In the genomic region with DNA sequence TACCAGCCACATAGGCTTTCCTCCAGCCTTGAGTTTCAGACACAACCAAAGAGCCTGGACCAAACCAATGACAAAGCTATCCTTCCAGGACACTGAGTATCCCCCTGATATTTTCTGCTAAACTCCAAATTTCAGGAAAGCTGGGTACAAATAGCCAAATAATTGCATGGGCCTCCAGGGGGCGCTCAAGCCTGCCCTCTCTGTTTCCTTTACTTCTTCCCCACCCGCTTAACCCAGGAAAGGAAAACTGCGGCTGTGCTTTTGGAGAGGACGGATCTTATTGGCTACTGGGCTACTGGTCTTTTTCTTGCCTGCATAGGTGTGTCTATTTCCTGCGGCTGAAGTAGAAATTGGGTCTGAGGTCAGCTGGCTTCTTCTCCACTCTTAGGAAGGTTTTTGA, we compare ENCODE assay signal across 8 cellular contexts. TPM values are rescaled to one million over a fixed set of nuclear protein-coding genes. Genes with fewer than 3 reads are reported as not detected.
DNase-seq lines count a peak whose midpoint lies in the region; ATAC-seq and TF ChIP-seq lines count a peak whose summit lies in the region.

No MANE protein-coding gene starts in this region.

- no peaks in the 10 kb centered on the region for H3K4me1 Mint-ChIP-seq in activated T-cell treated with anti-CD3 and anti-CD28 coated beads, Interleukin-2, amount 50 U/mL, for 72 hours (ENCODE audit: low read depth)

- H3K9me3 ChIP-seq in GM23248 (ENCODE audit: low read depth) (no peaks in the 10 kb centered on the region), PC-3 (ENCODE audit: low read length) (peaks cover 11% of the 10 kb centered on the region), thyroid gland (no peaks in the 10 kb centered on the region)

- intact Hi-C loops in PC-3 (cut with micrococcal nuclease) (loop anchor here (1.0 kb wide), 2 partner anchors 47 to 110 kb away; no protein-coding TSS in a partner anchor), thyroid gland (cut with DNase I) (no loop called here)

- H2AFZ ChIP-seq in GM23248 (no peak overlapping the region), PC-3 (ENCODE audit: low read length) (no peak overlapping the region)

- H3K36me3 Mint-ChIP-seq in activated T-cell treated with anti-CD3 and anti-CD28 coated beads, Interleukin-2, amount 50 U/mL, for 72 hours (ENCODE audit: insufficient read depth in 2 of 2) = peaks cover 8 to 10% of the 10 kb centered on the region in 2 donors

- DNase-seq in AG10803 (ENCODE audit: low read depth) (peak; percentile 56), GM23248 (peak; percentile 74), PC-3 (peak; percentile 67), fibroblast of the aortic adventitia (ENCODE audit: low read depth) (peak; percentile 69), nucleus accumbens (lab: John Stamatoyannopoulos, UW) (peak in 33 of 56 donors; percentile 3 to 74 (median 23)), thyroid gland (peak; percentile 68 to 71)
- peak; percentile 55 to 72 for DNase-seq in activated T-cell treated with anti-CD3 and anti-CD28 coated beads, Interleukin-2, amount 50 U/mL, for 72 hours

- H3K4me1 ChIP-seq in GM23248 (ENCODE audit: insufficient read depth) (no peaks in the 10 kb centered on the region), PC-3 (ENCODE audit: insufficient read depth, low read length) (no peaks in the 10 kb centered on the region), thyroid gland (peaks cover 0 to 5% of the 10 kb centered on the region in 2 donors)

- no peak overlapping the region for H3K4me3 ChIP-seq in AG10803 (ENCODE audit: low read length)
- H3K4me3 ChIP-seq in GM23248 = no peak overlapping the region
- no peak overlapping the region for H3K4me3 ChIP-seq in PC-3 (ENCODE audit: low read length)
- no peak overlapping the region for H3K4me3 ChIP-seq in fibroblast of the aortic adventitia (ENCODE audit: low read depth, low read length)
- H3K4me3 ChIP-seq in thyroid gland (replicated peaks in 1 of 3) = no peak overlapping the region

- in situ Hi-C loops in GM23248 (cut with MboI) = no loop called here

- H3K27ac ChIP-seq in GM23248 = no peak overlapping the region
- no peak overlapping the region for H3K27ac ChIP-seq in PC-3 (ENCODE audit: low read length)
- no peak overlapping the region for H3K27ac ChIP-seq in thyroid gland

- POLR2A ChIA-PET in PC-3 (lab: Charles Lee; ENCODE audit: unreplicated experiment) = no interaction called here

- H3K4me2 ChIP-seq in GM23248 (ENCODE audit: unreplicated experiment) (no peak overlapping the region), PC-3 (ENCODE audit: low read length) (no peak overlapping the region)

- no peak overlapping the region for H3K27ac Mint-ChIP-seq in activated T-cell treated with anti-CD3 and anti-CD28 coated beads, Interleukin-2, amount 50 U/mL, for 72 hours

- H3K36me3 ChIP-seq in GM23248 (ENCODE audit: low read depth) = no peaks in the 10 kb centered on the region
- no peaks in the 10 kb centered on the region for H3K36me3 ChIP-seq in PC-3 (ENCODE audit: low read depth, low read length)
- no peaks in the 10 kb centered on the region for H3K36me3 ChIP-seq in thyroid gland

- CTCF ChIA-PET in PC-3 (lab: Charles Lee) = interaction anchor here (0.5 to 1.6 kb wide), 7 partner anchors 14 to 452 kb away, joined by 3 to 7 read pairs (median 4); no protein-coding TSS in a partner anchor

- TF ChIP-seq CTCF in AG10803 (conservative IDR thresholded peaks at IDR 0.05; ENCODE audit: low read length) (peak; percentile 88), PC-3 (conservative IDR thresholded peaks at IDR 0.05; ENCODE audit: low read depth, low read length) (peak; percentile 95), fibroblast of the aortic adventitia (IDR thresholded peaks at IDR 0.05; ENCODE audit: insufficient read depth, low read length) (peak; percentile 86), thyroid gland (IDR thresholded peaks at IDR 0.05) (peak; percentile 43 to 79 (median 71))

- H3F3A ChIP-seq in GM23248 (ENCODE audit: insufficient read depth) (no peaks in the 10 kb centered on the region), PC-3 (ENCODE audit: low read length, unreplicated experiment) (no peaks in the 10 kb centered on the region)

- ATAC-seq in PC-3 = peak; percentile 75
- ATAC-seq in activated T-cell treated with anti-CD3 and anti-CD28 coated beads, Interleukin-2, amount 50 U/mL, for 72 hours (replicated peaks in 1 of 2) = peak in 1 of 2 donors; percentile 51
- no peak for ATAC-seq in HG03354 (IDR thresholded peaks at IDR 0.05; ENCODE audit: poor library complexity, severe bottlenecking, unreplicated experiment)

- no peak for TF ChIP-seq POLR2A in thyroid gland (IDR thresholded peaks at IDR 0.05)

- H3K79me2 ChIP-seq in GM23248 (ENCODE audit: insufficient read depth) (no peaks in the 10 kb centered on the region), PC-3 (ENCODE audit: low read length) (no peaks in the 10 kb centered on the region)

- H3K9ac ChIP-seq in GM23248 = no peak overlapping the region
- H3K9ac ChIP-seq in PC-3 (ENCODE audit: low read length) = no peak overlapping the region

- H3K9me2 ChIP-seq in GM23248 (ENCODE audit: insufficient read depth) = no peaks in the 10 kb centered on the region
- no peaks in the 10 kb centered on the region for H3K9me2 ChIP-seq in PC-3 (replicated peaks; ENCODE audit: low read length)

- H4K20me1 ChIP-seq in GM23248 (ENCODE audit: insufficient read depth) (no peaks in the 10 kb centered on the region), PC-3 (ENCODE audit: low read length) (no peaks in the 10 kb centered on the region)

- peaks cover 6 to 10% of the 10 kb centered on the region in 2 donors for H3K9me3 Mint-ChIP-seq in activated T-cell treated with anti-CD3 and anti-CD28 coated beads, Interleukin-2, amount 50 U/mL, for 72 hours

- peaks cover 2% of the 10 kb centered on the region for H3K27me3 Mint-ChIP-seq in activated T-cell treated with anti-CD3 and anti-CD28 coated beads, Interleukin-2, amount 50 U/mL, for 72 hours (ENCODE audit: low read depth)

- no peaks in the 10 kb centered on the region for H3K27me3 ChIP-seq in GM23248 (replicated peaks; ENCODE audit: insufficient read depth)
- H3K27me3 ChIP-seq in PC-3 (ENCODE audit: low read length) = no peaks in the 10 kb centered on the region
- no peaks in the 10 kb centered on the region for H3K27me3 ChIP-seq in thyroid gland

- H3K4me3 Mint-ChIP-seq in activated T-cell treated with anti-CD3 and anti-CD28 coated beads, Interleukin-2, amount 50 U/mL, for 72 hours = peak overlapping the region in 1 of 2 donors; percentile 43

- 3 to 6% methylated on average over 5 of the region's 5 CpGs for WGBS in GM23248 (ENCODE audit: low coverage in 1 of 2, low lambda C conversion rate in 2 of 2, missing lambda C conversion rate in 2 of 2), 2 experiments
- 10 to 18% methylated on average over 5 of the region's 5 CpGs for WGBS in thyroid gland, 2 donors

- no TSS peak for BruUV-seq in PC-3 (replicated peaks; lab: Mats Ljungman, UMichigan)

RNA-seq across cellular contexts. Expression of gene GNGT2, which starts 30.1 kb away (rescaled TPM):
- not detected in 2 replicates for total RNA-seq in GM23248 (2014; rRNA removed; shearing (Covaris generic))
- not detected in 2 replicates for polyA plus RNA-seq in GM23248 (2016; fragmentation: Nextera tagmentation; extraction: Ambion mirVana)
- total RNA-seq in PC-3 (2014; rRNA removed) (0.40 TPM in 1 of 2 replicates, not detected in the other), fibroblast of the aortic adventitia (ENCODE audit: low replicate concordance) (0.45 TPM in 1 of 2 replicates, not detected in the other), thyroid gland (1 to 10 TPM; 1.5 to 4.2 (median 2.7) TPM)
- total RNA-seq in activated T-cell treated with anti-CD3 and anti-CD28 coated beads, Interleukin-2, amount 50 U/mL, for 72 hours = 10 to 100 TPM; 24.6 to 27.5 TPM

RNA-seq across cellular contexts. Expression of gene ABI3, which starts 30.2 kb away (rescaled TPM):
- not detected in 2 replicates for total RNA-seq in GM23248 (2014; rRNA removed; shearing (Covaris generic))
- 0.37 TPM in 1 of 2 replicates, not detected in the other for polyA plus RNA-seq in GM23248 (2016; fragmentation: Nextera tagmentation; extraction: Ambion mirVana)
- total RNA-seq in PC-3 (2014; rRNA removed) (not detected in 2 replicates), fibroblast of the aortic adventitia (ENCODE audit: low replicate concordance) (0.18 TPM in 1 of 2 replicates, not detected in the other), thyroid gland (10 to 100 TPM in 1 of 4 donors, 1 to 10 TPM in 3; 4.2 to 10.3 (median 6.2) TPM)
- 10 to 100 TPM; 27.9 to 32.4 TPM for total RNA-seq in activated T-cell treated with anti-CD3 and anti-CD28 coated beads, Interleukin-2, amount 50 U/mL, for 72 hours

RNA-seq across cellular contexts. Expression of gene B4GALNT2, which starts 47.7 kb away (rescaled TPM):
- not detected in 2 replicates for total RNA-seq in GM23248 (2014; rRNA removed; shearing (Covaris generic))
- not detected in 2 replicates for polyA plus RNA-seq in GM23248 (2016; fragmentation: Nextera tagmentation; extraction: Ambion mirVana)
- 0.06 and 0.29 TPM in 2 replicates for total RNA-seq in PC-3 (2014; rRNA removed)
- total RNA-seq in activated T-cell treated with anti-CD3 and anti-CD28 coated beads, Interleukin-2, amount 50 U/mL, for 72 hours = not detected
- 0.45 TPM in 1 of 2 replicates, not detected in the other for total RNA-seq in fibroblast of the aortic adventitia (ENCODE audit: low replicate concordance)
- 10 to 100 TPM in 1 of 4 donors, 1 to 10 TPM in 2, under 1 TPM in 1; 0.33 to 10.1 (median 3.9) TPM for total RNA-seq in thyroid gland

RNA-seq across cellular contexts. Expression of gene PHOSPHO1, which starts 50.3 kb away (rescaled TPM):
- total RNA-seq in GM23248 (2014; rRNA removed; shearing (Covaris generic)) = not detected in 2 replicates
- not detected in 2 replicates for polyA plus RNA-seq in GM23248 (2016; fragmentation: Nextera tagmentation; extraction: Ambion mirVana)
- 1.1 and 1.7 TPM in 2 replicates for total RNA-seq in PC-3 (2014; rRNA removed)
- total RNA-seq in activated T-cell treated with anti-CD3 and anti-CD28 coated beads, Interleukin-2, amount 50 U/mL, for 72 hours = under 1 TPM in 1 of 2 donors, not detected in 1; 0.29 TPM
- 0.09 TPM in 1 of 2 replicates, not detected in the other for total RNA-seq in fibroblast of the aortic adventitia (ENCODE audit: low replicate concordance)
- 1 to 10 TPM in 1 of 4 donors, not detected in 3; 1.7 TPM for total RNA-seq in thyroid gland

Comparison
In these comparisons a context has a peak if more than half of its experiments do, and no peak if none do; other contexts are left out.
1. DNase-seq: peak in every context shown above with its lines; median percentile 74 in GM23248; 70 in thyroid gland; 69 in fibroblast of the aortic adventitia; 67 in PC-3; 64 in activated T-cell treated with anti-CD3 and anti-CD28 coated beads, Interleukin-2, amount 50 U/mL, for 72 hours; 56 in AG10803; 23 in nucleus accumbens.
2. RNA of gene GNGT2, which starts 30.1 kb away (total RNA-seq): 24.6 to 27.5 TPM in activated T-cell treated with anti-CD3 and anti-CD28 coated beads, Interleukin-2, amount 50 U/mL, for 72 hours; 1.5 to 4.2 TPM in thyroid gland, 0.45 TPM in fibroblast of the aortic adventitia, 0.40 TPM in PC-3 and not detected in GM23248; every median in the first group is over 4 times any median in the second.
3. Peak in every context shown above with its lines, with median percentiles within 50 percentile points of each other: CTCF ChIP-seq.